Comparison of ENCODE assay signal across 7 cellular contexts in genomic region chr6:89281779-89282246, GRCh38. TPM values are rescaled to one million over a fixed set of nuclear protein-coding genes. Genes with fewer than 3 reads are reported as not detected.
A peak's percentile ranks its signal among the peaks of the same experiment; 100 is the strongest.
DNase-seq lines count a peak whose midpoint lies in the region; ATAC-seq and TF ChIP-seq lines count a peak whose summit lies in the region.

No MANE protein-coding gene starts in this region.

- no peak overlapping the region for H3K27ac ChIP-seq in SU-DHL-6 (ENCODE audit: low read depth, low read length)
- no peak overlapping the region for H3K27ac ChIP-seq in coronary artery

- ATAC-seq in GM21381 (IDR thresholded peaks at IDR 0.05; ENCODE audit: unreplicated experiment), result peak; percentile 96
- ATAC-seq in HG03469 (IDR thresholded peaks at IDR 0.05; ENCODE audit: unreplicated experiment), result peak; percentile 96

- no peaks in the 10 kb centered on the region for H3K27me3 ChIP-seq in SU-DHL-6 (ENCODE audit: low read length)

- no peaks in the 10 kb centered on the region for H3K9me2 ChIP-seq in SU-DHL-6 (replicated peaks; ENCODE audit: insufficient read depth, low read length)

- H3K9ac ChIP-seq in SU-DHL-6 (ENCODE audit: low read length), result no peak overlapping the region

- H3K79me2 ChIP-seq in SU-DHL-6 (ENCODE audit: insufficient read depth, low read length), result no peaks in the 10 kb centered on the region

- peak; percentile 91 for DNase-seq in GM12865 (ENCODE audit: low read depth)
- peak; percentile 45 for DNase-seq in endothelial cell (ENCODE audit: low spot score)
- no peak for DNase-seq in retinal pigment epithelial cell (ENCODE audit: low read depth)
- DNase-seq in coronary artery (ENCODE audit: low spot score), result no peak

- peak; percentile 92 for TF ChIP-seq CTCF in GM12865 (IDR thresholded peaks at IDR 0.05; ENCODE audit: insufficient read depth, low read depth, low read length, missing control alignments)
- peak; percentile 70 for TF ChIP-seq CTCF in SU-DHL-6 (IDR thresholded peaks at IDR 0.05; ENCODE audit: insufficient read depth, low read length, poor library complexity, severe bottlenecking)
- peak; percentile 57 for TF ChIP-seq CTCF in endothelial cell (IDR thresholded peaks at IDR 0.05; ENCODE audit: unreplicated experiment)
- peak; percentile 70 for TF ChIP-seq CTCF in retinal pigment epithelial cell (conservative IDR thresholded peaks at IDR 0.05; ENCODE audit: low read depth, low read length)
- TF ChIP-seq CTCF in coronary artery (IDR thresholded peaks at IDR 0.05), result no peak

- no peaks in the 10 kb centered on the region for H3K36me3 Mint-ChIP-seq in endothelial cell (ENCODE audit: low read depth, unreplicated experiment)

- H3F3A ChIP-seq in SU-DHL-6 (ENCODE audit: insufficient read depth), result no peaks in the 10 kb centered on the region

- H2AFZ ChIP-seq in SU-DHL-6 (ENCODE audit: low read depth, low read length, severe bottlenecking), result peak overlapping the region; percentile 73

- peaks cover 4% of the 10 kb centered on the region for H3K27me3 Mint-ChIP-seq in endothelial cell (ENCODE audit: unreplicated experiment)

- H3K4me2 ChIP-seq in SU-DHL-6 (ENCODE audit: low read depth, low read length, poor library complexity, severe bottlenecking), result peak overlapping the region; percentile 25

- H3K4me3 Mint-ChIP-seq in endothelial cell (ENCODE audit: unreplicated experiment), result no peak overlapping the region

- no peaks in the 10 kb centered on the region for H3K9me3 Mint-ChIP-seq in endothelial cell (ENCODE audit: unreplicated experiment)

- no peak overlapping the region for H3K4me3 ChIP-seq in GM12865 (ENCODE audit: low read depth, low read length)
- no peak overlapping the region for H3K4me3 ChIP-seq in SU-DHL-6 (ENCODE audit: insufficient read depth, low read length, poor library complexity, severe bottlenecking)
- H3K4me3 ChIP-seq in retinal pigment epithelial cell (ENCODE audit: low read length), result no peak overlapping the region
- no peak overlapping the region for H3K4me3 ChIP-seq in coronary artery

- H4K20me1 ChIP-seq in SU-DHL-6 (ENCODE audit: low read depth, low read length), result no peaks in the 10 kb centered on the region

- no peaks in the 10 kb centered on the region for H3K36me3 ChIP-seq in SU-DHL-6 (ENCODE audit: low read length)

- H3K4me1 Mint-ChIP-seq in endothelial cell (ENCODE audit: unreplicated experiment), result peaks cover 4% of the 10 kb centered on the region

- H3K27ac Mint-ChIP-seq in endothelial cell (ENCODE audit: unreplicated experiment), result no peak overlapping the region

- H3K9me3 ChIP-seq in SU-DHL-6 (ENCODE audit: insufficient read depth, low read length), result no peaks in the 10 kb centered on the region

RNA-seq across cellular contexts. Expression of gene GABRR2, which starts 33.3 kb away (rescaled TPM):
- 0.36 TPM for total RNA-seq in endothelial cell (ENCODE audit: unreplicated experiment)

Comparison
In these comparisons a context has a peak if more than half of its experiments do, and no peak if none do; other contexts are left out.
1. DNase-seq: peak in GM12865 (single experiment) and endothelial cell (single experiment); none in retinal pigment epithelial cell (single experiment) and coronary artery (single experiment).